ENCODE assay signal across 16 cellular contexts in the genomic region with DNA sequence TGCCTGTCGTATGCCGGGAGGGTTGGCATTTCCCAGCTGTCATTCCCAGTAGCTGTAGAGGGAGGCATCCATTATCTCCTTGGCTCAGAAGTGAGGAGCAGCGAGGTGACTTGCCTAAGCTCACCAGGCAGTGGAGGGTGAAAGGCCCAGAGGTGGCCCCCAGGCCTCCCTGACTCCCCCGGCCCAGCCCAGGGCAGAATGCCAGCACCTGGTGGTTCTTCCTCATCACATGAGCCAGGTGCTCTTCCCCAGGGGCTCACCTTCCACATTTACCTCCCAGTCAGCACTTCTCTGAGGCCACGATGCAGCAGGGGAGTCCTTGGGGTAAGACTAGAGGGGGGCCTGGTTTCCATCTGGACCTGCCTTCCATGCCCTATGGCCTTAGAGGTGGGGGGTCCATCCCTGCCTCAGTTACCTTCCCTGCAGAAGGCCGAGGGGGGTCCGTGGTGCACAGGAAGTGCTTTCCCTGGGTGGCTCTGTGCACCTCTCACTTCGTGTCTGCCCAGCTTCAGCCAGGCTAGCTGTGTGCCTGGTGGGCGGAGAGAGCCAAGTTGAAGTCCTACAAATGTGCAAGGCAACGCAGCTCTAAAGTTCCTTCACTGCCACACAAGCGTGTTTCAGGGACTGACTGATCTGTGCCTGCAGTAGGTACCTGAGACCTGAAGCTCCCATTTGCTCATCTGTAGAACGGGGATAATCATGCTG.
A peak's percentile ranks its signal among the peaks of the same experiment; 100 is the strongest.
DNase-seq lines count a peak whose midpoint lies in the region; ATAC-seq lines count a peak whose summit lies in the region.
"Had no signal": no experiment of that assay in that cellular context is flagged by ENCODE, and none has a peak within 500 bp of the region (broad histone marks: within the 10 kb centered on the region; RNA-seq: fewer than 3 reads in every experiment).

No MANE protein-coding gene starts in this region.

- H3K27me3 Mint-ChIP-seq in activated naive CD8-positive, alpha-beta T cell treated with anti-CD3 and anti-CD28 coated beads for 36 hours = no peaks in the 10 kb centered on the region
- H3K27me3 Mint-ChIP-seq: activated CD4-positive, alpha-beta T cell treated with anti-CD3 and anti-CD28 coated beads for 36 hours had no signal

- no peak overlapping the region for H2AFZ ChIP-seq in neuronal stem cell (ENCODE audit: low read length)

- H3K4me2 ChIP-seq in neuronal stem cell (ENCODE audit: insufficient read depth, low read length, poor library complexity, severe bottlenecking) = no peak overlapping the region

- H3K9me3 ChIP-seq in neuronal stem cell (replicated peaks in 1 of 2; ENCODE audit: control insufficient read depth in 2 of 2, insufficient read depth in 1 of 2, low read depth in 1 of 2, low read length in 2 of 2) (no peaks in the 10 kb centered on the region), HAP-1 (no peaks in the 10 kb centered on the region)
- H3K9me3 ChIP-seq: ascending aorta, suprapubic skin had no signal

- H4K91ac ChIP-seq in neuronal stem cell (ENCODE audit: low read depth, low read length, poor library complexity) = no peak overlapping the region

- peaks cover 3% of the 10 kb centered on the region for H3K9me3 Mint-ChIP-seq in activated naive CD8-positive, alpha-beta T cell treated with anti-CD3 and anti-CD28 coated beads for 36 hours
- H3K9me3 Mint-ChIP-seq: activated T-cell treated with anti-CD3 and anti-CD28 coated beads, Interleukin-2, amount 50 U/mL, for 72 hours had no signal

- peak overlapping the region; percentile 25 for H3K9ac ChIP-seq in neuronal stem cell (ENCODE audit: low read depth, low read length, poor library complexity)

- H3K27ac Mint-ChIP-seq in activated naive CD8-positive, alpha-beta T cell treated with anti-CD3 and anti-CD28 coated beads for 36 hours = peak overlapping the region; percentile 94

- H2BK15ac ChIP-seq in neuronal stem cell (ENCODE audit: low read length) = no peak overlapping the region

- no peak overlapping the region for H3K4ac ChIP-seq in neuronal stem cell (ENCODE audit: low read length)

- H3K23ac ChIP-seq in neuronal stem cell (ENCODE audit: low read depth, low read length, poor library complexity) = peak overlapping the region; percentile 44

- H2BK120ac ChIP-seq in neuronal stem cell (ENCODE audit: low read depth, low read length) = no peak overlapping the region

- peaks cover 35% of the 10 kb centered on the region for H3K36me3 Mint-ChIP-seq in activated naive CD8-positive, alpha-beta T cell treated with anti-CD3 and anti-CD28 coated beads for 36 hours

- H3K14ac ChIP-seq in neuronal stem cell (ENCODE audit: low read length) = no peak overlapping the region

- peak; percentile 60 for DNase-seq in NCI-H345 (lab: John Stamatoyannopoulos, UW)
- DNase-seq in NCI-H345 treated with DMSO at 0.1 percent for 48 hours (lab: John Stamatoyannopoulos, UW; ENCODE audit: unreplicated experiment) = no peak
- DNase-seq in NCI-H1694 treated with DMSO at 0.1 percent for 48 hours (lab: John Stamatoyannopoulos, UW) = peak; percentile 31
- no peak for DNase-seq in activated naive CD8-positive, alpha-beta T cell treated with anti-CD3 and anti-CD28 coated beads for 36 hours
- DNase-seq in neuronal stem cell (ENCODE audit: low spot score) = no peak
- no peak for DNase-seq in HAP-1 (ENCODE audit: low spot score in 2 of 2)
- no peak for DNase-seq in putamen (ENCODE audit: low spot score)
- DNase-seq: activated CD4-positive, alpha-beta T cell treated with anti-CD3 and anti-CD28 coated beads for 36 hours; dermis blood vessel endothelial cell; NCI-H2029 treated with DMSO at 0.1 percent for 48 hours; occipital lobe had no signal

- H3K18ac ChIP-seq in neuronal stem cell (ENCODE audit: low read length) = peak overlapping the region; percentile 7

- no peaks in the 10 kb centered on the region for H3K79me1 ChIP-seq in neuronal stem cell (ENCODE audit: low read depth, low read length)

- no peak overlapping the region for H3K4me3 Mint-ChIP-seq in activated naive CD8-positive, alpha-beta T cell treated with anti-CD3 and anti-CD28 coated beads for 36 hours

- H3K36me3 ChIP-seq in neuronal stem cell (replicated peaks in 1 of 2; ENCODE audit: control insufficient read depth in 2 of 2, insufficient read depth in 2 of 2, low read length in 2 of 2) (peaks cover 0 to 11% of the 10 kb centered on the region in 2 donors), HAP-1 (replicated peaks) (no peaks in the 10 kb centered on the region)
- H3K36me3 ChIP-seq: suprapubic skin had no signal

- H3K4me3 ChIP-seq in neuronal stem cell (ENCODE audit: low read length in 2 of 2) (no peak overlapping the region), HAP-1 (no peak overlapping the region)
- H3K4me3 ChIP-seq: ascending aorta, suprapubic skin had no signal

- no peak overlapping the region for H3K27ac ChIP-seq in neuronal stem cell (replicated peaks; ENCODE audit: low read length)
- H3K27ac ChIP-seq: HL-60 had no signal

- peaks cover 31% of the 10 kb centered on the region for H3K4me1 Mint-ChIP-seq in activated naive CD8-positive, alpha-beta T cell treated with anti-CD3 and anti-CD28 coated beads for 36 hours

- no peak for ATAC-seq in HG02938 (IDR thresholded peaks at IDR 0.05; ENCODE audit: unreplicated experiment)

- H2BK12ac ChIP-seq in neuronal stem cell (ENCODE audit: low read length) = no peak overlapping the region

- no peaks in the 10 kb centered on the region for H3K27me3 ChIP-seq in neuronal stem cell (ENCODE audit: control insufficient read depth in 3 of 3, insufficient read depth in 3 of 3, low read depth in 1 of 3, low read length in 3 of 3)
- no peaks in the 10 kb centered on the region for H3K27me3 ChIP-seq in HAP-1 (ENCODE audit: low read depth)
- H3K27me3 ChIP-seq: ascending aorta, suprapubic skin had no signal

- peak overlapping the region; percentile 9 for H2AK5ac ChIP-seq in neuronal stem cell (ENCODE audit: low read depth, low read length)

- H3K4me1 ChIP-seq in neuronal stem cell (ENCODE audit: control insufficient read depth in 2 of 2, insufficient read depth in 1 of 2, low read depth in 1 of 2, low read length in 2 of 2) = peaks cover 4 to 5% of the 10 kb centered on the region in 2 donors
- H3K4me1 ChIP-seq in HAP-1 = no peaks in the 10 kb centered on the region
- H3K4me1 ChIP-seq: ascending aorta had no signal

- no peak overlapping the region for H4K8ac ChIP-seq in neuronal stem cell (ENCODE audit: low read depth, low read length)

- in situ Hi-C loops in HAP-1 (cut with MboI; ENCODE audit: low sequenced_read_pairs) = no loop called here

- no CpG with 5 or more reads among the region's 12 CpGs for whole genome bisulfite sequencing in neuronal stem cell (ENCODE audit: extremely low coverage in 2 of 2, insufficient read length in 2 of 2, insufficient replicate concordance in 1 of 2), 2 donors

- no peak overlapping the region for H2BK5ac ChIP-seq in neuronal stem cell (ENCODE audit: low read length)

Comparison
In these comparisons a context has a peak if more than half of its experiments do, and no peak if none do; other contexts are left out.
1. DNase-seq: peak in NCI-H345 (single experiment) and NCI-H1694 treated with DMSO at 0.1 percent for 48 hours (single experiment); none in NCI-H345 treated with DMSO at 0.1 percent for 48 hours (single experiment), activated naive CD8-positive, alpha-beta T cell treated with anti-CD3 and anti-CD28 coated beads for 36 hours (single experiment), neuronal stem cell (single experiment), HAP-1 (0 of 2) and putamen (single experiment).